Comparison of ENCODE assay signal across 36 cellular contexts in genomic region chr10:13542533-13542932, GRCh38. TPM values are rescaled to one million over a fixed set of nuclear protein-coding genes. Genes with fewer than 3 reads are reported as not detected.
"Had no signal": no experiment of that assay in that cellular context is flagged by ENCODE, and none has a peak within 500 bp of the region (broad histone marks: within the 10 kb centered on the region; RNA-seq: fewer than 3 reads in every experiment).

No MANE protein-coding gene starts in this region.

- FAIRE-seq: astrocyte, bronchial epithelial cell had no signal

- H3K27ac ChIP-seq: adrenal gland, ascending aorta, body of pancreas, brain microvascular endothelial cell, breast epithelium, cardiac muscle cell had no signal

- H3K4me3 ChIP-seq: adrenal gland, ascending aorta, body of pancreas, breast epithelium, cardiac muscle cell had no signal

- H3K36me3 ChIP-seq: adrenal gland, ascending aorta, brain microvascular endothelial cell, breast epithelium, cardiac muscle cell had no signal

- ATAC-seq: activated naive CD4-positive, alpha-beta T cell treated with anti-CD3 and anti-CD28 coated beads, Interleukin-2, amount 50 U/mL, for 72 hours; activated naive CD8-positive, alpha-beta T cell treated with anti-CD3 and anti-CD28 coated beads, Interleukin-2, amount 50 U/mL, for 24 hours; activated T-cell treated with anti-CD3 and anti-CD28 coated beads, Interleukin-2, amount 50 U/mL, for 4 hours; activated T-cell treated with anti-CD3 and anti-CD28 coated beads, Interleukin-2, amount 50 U/mL, for 72 hours; activated T-helper 17 cell treated with anti-CD3 and anti-CD28 coated beads, Interleukin-2, amount 50 U/mL, for 72 hours; body of pancreas had no signal

- H3K27me3 ChIP-seq: ascending aorta, breast epithelium had no signal

- H3K9me3 ChIP-seq: adrenal gland, ascending aorta, body of pancreas, breast epithelium had no signal

- H3K4me1 ChIP-seq: adrenal gland, ascending aorta, body of pancreas, breast epithelium had no signal

- DNase-seq: activated effector memory CD4-positive, alpha-beta T cell treated with anti-CD3 and anti-CD28 coated beads, Interleukin-2, amount 50 U/mL, for 16 hours; activated effector memory CD4-positive, alpha-beta T cell treated with Interleukin-2 at 50 U/mL for 16 hours; activated gamma-delta T cell; activated gamma-delta T cell treated with Interleukin-2 at 50 U/mL for 16 hours; activated naive CD4-positive, alpha-beta T cell; activated naive CD4-positive, alpha-beta T cell treated with anti-CD3 and anti-CD28 coated beads for 36 hours; activated naive CD4-positive, alpha-beta T cell treated with anti-CD3 and anti-CD28 coated beads, Interleukin-2, amount 10 ng/mL, durations not matched to agents 7 days and 5 days; activated naive CD4-positive, alpha-beta T cell treated with anti-CD3 and anti-CD28 coated beads, Interleukin-2, amount 50 U/mL, for 16 hours; activated naive CD4-positive, alpha-beta T cell treated with Interleukin-2 at 50 U/mL for 16 hours; activated naive CD8-positive, alpha-beta T cell treated with anti-CD3 and anti-CD28 coated beads for 36 hours; activated naive CD8-positive, alpha-beta T cell treated with anti-CD3 and anti-CD28 coated beads, Interleukin-2, amount 10 ng/mL, durations not matched to agents 7 days and 5 days; activated naive CD8-positive, alpha-beta T cell treated with anti-CD3 and anti-CD28 coated beads, Interleukin-2, amount 50 U/mL, for 24 hours; activated T-cell treated with anti-CD3 and anti-CD28 coated beads, Interleukin-2, amount 50 U/mL, for 1 hour; activated T-cell treated with anti-CD3 and anti-CD28 coated beads, Interleukin-2, amount 50 U/mL, for 24 hours; activated T-cell treated with anti-CD3 and anti-CD28 coated beads, Interleukin-2, amount 50 U/mL, for 4 hours; activated T-cell treated with anti-CD3 and anti-CD28 coated beads, Interleukin-2, amount 50 U/mL, for 48 hours; activated T-cell treated with anti-CD3 and anti-CD28 coated beads, Interleukin-2, amount 50 U/mL, for 72 hours; adrenal gland; amniotic stem cell; amygdala; anterior cingulate cortex; aorta; body of pancreas; brain microvascular endothelial cell; caudate nucleus; central memory CD4-positive, alpha-beta T cell; cerebellar nuclear complex had no signal

RNA-seq across cellular contexts. Expression of gene BEND7, which starts 13.7 kb away (rescaled TPM):
- total RNA-seq: activated naive CD4-positive, alpha-beta T cell treated with anti-CD3 and anti-CD28 coated beads for 36 hours; activated naive CD4-positive, alpha-beta T cell treated with anti-CD3 and anti-CD28 coated beads, Interleukin-2, amount 50 U/mL, for 72 hours; activated naive CD8-positive, alpha-beta T cell treated with anti-CD3 and anti-CD28 coated beads for 36 hours; activated naive CD8-positive, alpha-beta T cell treated with anti-CD3 and anti-CD28 coated beads, Interleukin-2, amount 10 ng/mL, durations not matched to agents 7 days and 5 days; activated T-helper 1 cell treated with anti-CD3 and anti-CD28 coated beads, Interleukin-12 subunit alpha, Interleukin-12 subunit beta, Interleukin-2, Interleukin-4 antibody, amounts not matched to agents 30 ng/mL and 10 ng/mL and 1 ng/mL, durations not matched to agents 14 hours and 24 hours and 36 hours; activated T-helper 17 cell treated with anti-CD3 and anti-CD28 coated beads, Interleukin-2, amount 50 U/mL, for 72 hours; activated T-helper 2 cell treated with anti-CD3 and anti-CD28 coated beads, Interferon-gamma antibody, Interleukin-2, Interleukin-4, amounts not matched to agents 10 μg/mL and 5 μg/mL and 100 μg/mL, durations not matched to agents 14 hours and 24 hours and 36 hours had no signal
